8 cellular contexts compared by ENCODE assay signal in the genomic region with DNA sequence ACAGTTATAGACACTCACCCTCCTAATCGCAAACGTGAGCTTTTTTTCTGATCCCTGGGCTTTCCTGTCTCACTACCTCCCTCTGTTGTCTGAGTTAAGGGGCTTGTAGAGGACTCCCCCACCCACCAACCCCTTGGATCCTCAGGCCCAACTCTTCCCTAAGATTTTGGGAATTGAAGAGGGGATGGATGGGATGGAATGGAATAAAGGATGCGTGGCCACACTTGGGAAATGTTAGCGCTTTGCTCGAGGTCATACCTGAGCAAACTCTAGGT. TPM values are rescaled to one million over a fixed set of nuclear protein-coding genes. Genes with fewer than 3 reads are reported as not detected.
DNase-seq lines count a peak whose midpoint lies in the region; ATAC-seq and TF ChIP-seq lines count a peak whose summit lies in the region.

No MANE protein-coding gene starts in this region.

- H3K27me3 ChIP-seq in foreskin keratinocyte (peaks cover 18% of the 10 kb centered on the region), suprapubic skin (peaks cover 10% of the 10 kb centered on the region)

- H3K36me3 Mint-ChIP-seq in activated CD8-positive, alpha-beta memory T cell treated with anti-CD3 and anti-CD28 coated beads, Interleukin-2, amount 10 ng/mL, durations not matched to agents 7 days and 5 days: no peaks in the 10 kb centered on the region

- ATAC-seq in activated CD8-positive, alpha-beta memory T cell treated with anti-CD3 and anti-CD28 coated beads, Interleukin-2, amount 10 ng/mL, durations not matched to agents 7 days and 5 days: no peak
- ATAC-seq in foreskin keratinocyte (no peak), GM19324 (IDR thresholded peaks at IDR 0.05; ENCODE audit: low FRiP score, unreplicated experiment) (no peak)

- WGBS in suprapubic skin: 24% methylated on average over 5 of the region's 5 CpGs

- H3K36me3 ChIP-seq in suprapubic skin: no peaks in the 10 kb centered on the region

- TF ChIP-seq CTCF in foreskin keratinocyte (conservative IDR thresholded peaks at IDR 0.05): peak; percentile 9
- no peak for TF ChIP-seq CTCF in suprapubic skin (IDR thresholded peaks at IDR 0.05)

- H3K9me3 Mint-ChIP-seq in activated CD8-positive, alpha-beta memory T cell treated with anti-CD3 and anti-CD28 coated beads, Interleukin-2, amount 10 ng/mL, durations not matched to agents 7 days and 5 days (ENCODE audit: low read depth): no peaks in the 10 kb centered on the region

- H3K4me1 ChIP-seq in foreskin keratinocyte (no peaks in the 10 kb centered on the region), suprapubic skin (peaks cover 6% of the 10 kb centered on the region)

- DNase-seq in activated CD8-positive, alpha-beta memory T cell treated with anti-CD3 and anti-CD28 coated beads, Interleukin-2, amount 10 ng/mL, durations not matched to agents 7 days and 5 days: no peak
- no peak for DNase-seq in activated CD8-positive, alpha-beta memory T cell treated with anti-CD3 and anti-CD28 coated beads for 24 hours
- DNase-seq in NCI-H82 treated with DMSO at 0.1 percent for 48 hours (lab: John Stamatoyannopoulos, UW; ENCODE audit: unreplicated experiment) (peak; percentile 16), foreskin keratinocyte (no peak), suprapubic skin (ENCODE audit: low spot score in 2 of 2) (no peak), NCI-H1436 treated with DMSO at 0.1 percent for 48 hours (lab: John Stamatoyannopoulos, UW) (no peak), mucosa of gallbladder (ENCODE audit: low spot score) (no peak)

- peak overlapping the region; percentile 83 for H3K4me3 Mint-ChIP-seq in activated CD8-positive, alpha-beta memory T cell treated with anti-CD3 and anti-CD28 coated beads, Interleukin-2, amount 10 ng/mL, durations not matched to agents 7 days and 5 days

- H3K27ac ChIP-seq in foreskin keratinocyte (no peak overlapping the region), suprapubic skin (no peak overlapping the region)

- TF ChIP-seq POLR2A in suprapubic skin (IDR thresholded peaks at IDR 0.05): no peak

- peak overlapping the region; percentile 61 for H3K4me3 ChIP-seq in suprapubic skin

- H3K27me3 Mint-ChIP-seq in activated CD8-positive, alpha-beta memory T cell treated with anti-CD3 and anti-CD28 coated beads, Interleukin-2, amount 10 ng/mL, durations not matched to agents 7 days and 5 days: peaks cover 11% of the 10 kb centered on the region

- TF ChIP-seq EP300 in suprapubic skin (IDR thresholded peaks at IDR 0.05): no peak

- H3K27ac Mint-ChIP-seq in activated CD8-positive, alpha-beta memory T cell treated with anti-CD3 and anti-CD28 coated beads, Interleukin-2, amount 10 ng/mL, durations not matched to agents 7 days and 5 days: no peak overlapping the region

- H3K9me3 ChIP-seq in suprapubic skin: no peaks in the 10 kb centered on the region

- CTCF ChIA-PET in activated CD8-positive, alpha-beta memory T cell treated with anti-CD3 and anti-CD28 coated beads, Interleukin-2, amount 10 ng/mL, durations not matched to agents 7 days and 5 days (lab: Charles Lee): no interaction called here

- H3K4me1 Mint-ChIP-seq in activated CD8-positive, alpha-beta memory T cell treated with anti-CD3 and anti-CD28 coated beads, Interleukin-2, amount 10 ng/mL, durations not matched to agents 7 days and 5 days: peaks cover 12% of the 10 kb centered on the region

RNA-seq across cellular contexts. Expression of a gene that starts 1.5 kb away (rescaled TPM):
- total RNA-seq in activated CD8-positive, alpha-beta memory T cell treated with anti-CD3 and anti-CD28 coated beads, Interleukin-2, amount 10 ng/mL, durations not matched to agents 7 days and 5 days: 1 to 10 TPM; 6.3 to 6.7 TPM
- total RNA-seq in foreskin keratinocyte (0.46 and 0.78 TPM in 2 replicates), suprapubic skin (1 to 10 TPM in 2 of 4 donors, under 1 TPM in 2; 0.73 to 1.6 (median 1.1) TPM), mucosa of gallbladder (0.86 TPM)
- polyA plus RNA-seq in foreskin keratinocyte: 0.11 and 0.16 TPM in 2 replicates
